ENCODE assay signal across 1 cellular context in genomic region chr14:100440758-100441203, GRCh38.
TF ChIP-seq lines count a peak whose summit lies in the region.

No MANE protein-coding gene starts in this region.

TF ChIP-seq in K562, 482 proteins besides CTCF, POLR2A, EP300 and RAD21 (continued from another document):
- no peak for TF ChIP-seq PBX2 (CRISPR knock-in tag; IDR thresholded peaks at IDR 0.05; ENCODE audit: low read depth)
- TF ChIP-seq PBX2 (tag; conservative IDR thresholded peaks at IDR 0.05; ENCODE audit: low read depth): 0 out of 2 replicates have a peak, but pooled peaks have one; percentile 23
- peak; percentile 7; the same call in 1 of the 2 replicates for TF ChIP-seq MYC (IDR thresholded peaks at IDR 0.05; ENCODE audit: low read depth, low read length)
- TF ChIP-seq MYC (CRISPR knock-in tag; IDR thresholded peaks at IDR 0.05; ENCODE audit: borderline replicate concordance, low read depth): no peak
- TF ChIP-seq CC2D1A (IDR thresholded peaks at IDR 0.05): no peak
- TF ChIP-seq FOXP4 (CRISPR knock-in tag; IDR thresholded peaks at IDR 0.05; ENCODE audit: borderline replicate concordance): no peak
- no peak for TF ChIP-seq CHD1 (IDR thresholded peaks at IDR 0.05; ENCODE audit: low read length)
- peak; percentile 45; the same call in 1 of the 2 replicates for TF ChIP-seq SMARCA4 (IDR thresholded peaks at IDR 0.05)
- TF ChIP-seq GATA2 (CRISPR knock-in tag; IDR thresholded peaks at IDR 0.05): 0 out of 2 replicates have a peak, but pooled peaks have one; percentile 38
- TF ChIP-seq TBL1XR1 (IDR thresholded peaks at IDR 0.05; ENCODE audit: low read length in 2 of 2): 0 out of 4 replicates have a peak, but pooled peaks of 1 of the 2 experiments have one; percentile 10
- peak; percentile 32 to 48; a peak in 1 of 4 replicates for TF ChIP-seq KDM1A (IDR thresholded peaks at IDR 0.05)
- TF ChIP-seq TEAD4 (IDR thresholded peaks at IDR 0.05; ENCODE audit: low read length): peak; percentile 65
- no peak for TF ChIP-seq TEAD4 (CRISPR knock-in tag; IDR thresholded peaks at IDR 0.05; ENCODE audit: borderline replicate concordance)
- peak; percentile 52; the same call in 1 of the 2 replicates for TF ChIP-seq SMAD4 (CRISPR knock-in tag; conservative IDR thresholded peaks at IDR 0.05)
- peak; percentile 60; the same call in 1 of the 2 replicates for TF ChIP-seq TAL1 (IDR thresholded peaks at IDR 0.05)
TF ChIP-seq in K562: peak in this region for 23.
